Comparison of ENCODE assay signal across 21 cellular contexts in the genomic region with DNA sequence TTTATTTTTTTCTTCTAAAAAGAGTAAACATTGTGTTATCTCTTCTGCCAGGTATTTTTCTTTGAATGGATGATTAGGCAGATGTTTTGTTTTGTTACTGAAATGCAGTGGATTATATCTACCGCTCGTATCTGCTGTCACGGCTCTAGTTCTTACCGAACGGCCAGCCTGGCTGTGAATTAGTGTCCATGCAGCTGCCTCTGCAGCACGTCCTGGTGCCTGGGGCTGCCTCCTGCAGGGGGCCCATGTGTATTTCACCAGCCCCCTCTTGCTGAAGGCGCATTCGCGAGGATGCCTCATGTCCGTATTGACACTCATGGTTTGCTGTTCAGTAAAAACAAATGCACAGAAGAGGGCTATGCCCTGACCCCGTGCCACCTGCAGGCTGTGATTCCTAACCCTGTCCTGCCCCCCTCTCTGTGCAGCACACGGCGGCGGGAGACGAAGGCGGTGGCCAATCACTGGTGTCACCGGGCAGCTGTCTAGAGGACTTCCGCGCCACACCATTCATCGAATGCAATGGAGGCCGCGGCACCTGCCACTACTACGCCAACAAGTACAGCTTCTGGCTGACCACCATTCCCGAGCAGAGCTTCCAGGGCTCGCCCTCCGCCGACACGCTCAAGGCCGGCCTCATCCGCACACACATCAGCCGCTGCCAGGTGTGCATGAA.
"Had no signal": no experiment of that assay in that cellular context is flagged by ENCODE, and none has a peak within 500 bp of the region (broad histone marks: within the 10 kb centered on the region; RNA-seq: fewer than 3 reads in every experiment).

No MANE protein-coding gene starts in this region.

- H3K27me3 ChIP-seq: foreskin keratinocyte, tibial nerve, vagina had no signal

- H3K4me1 ChIP-seq: foreskin keratinocyte, vagina had no signal

- DNase-seq: activated CD4-positive, alpha-beta T cell treated with anti-CD3 and anti-CD28 coated beads for 48 hours; activated CD4-positive, CD25-positive, alpha-beta regulatory T cell; activated CD8-positive, alpha-beta T cell treated with anti-CD3 and anti-CD28 coated beads for 36 hours; activated naive CD4-positive, alpha-beta T cell; activated naive CD8-positive, alpha-beta T cell treated with anti-CD3 and anti-CD28 coated beads, Interleukin-2, amount 10 ng/mL, durations not matched to agents 7 days and 5 days; activated T-cell treated with anti-CD3 and anti-CD28 coated beads, Interleukin-2, amount 50 U/mL, for 1 hour; amygdala; foreskin keratinocyte; hypothalamus; islet precursor cell; mammary epithelial cell; midbrain; nucleus accumbens; stimulated activated CD4-positive, alpha-beta T cell treated with anti-CD3 and anti-CD28 coated beads, Interleukin-2, amount 100 ng/mL, for 48 hours had no signal

- FAIRE-seq: colon, TTC549 had no signal

- H3K9me3 ChIP-seq: tibial nerve, vagina had no signal

- ATAC-seq: activated CD8-positive, alpha-beta T cell treated with anti-CD3 and anti-CD28 coated beads for 36 hours; activated T-helper 17 cell treated with anti-CD3 and anti-CD28 coated beads, Interleukin-2, amount 50 U/mL, for 72 hours; foreskin keratinocyte; left lobe of liver had no signal

- H3K27ac ChIP-seq: foreskin keratinocyte, skin epidermis, vagina had no signal

- H3K4me3 ChIP-seq: skin epidermis, tibial nerve, vagina had no signal
